32 cellular contexts compared by ENCODE assay signal in genomic region chr3:22012471-22012870, GRCh38.
DNase-seq lines count a peak whose midpoint lies in the region; ATAC-seq and TF ChIP-seq lines count a peak whose summit lies in the region.
"Had no signal": no experiment of that assay in that cellular context is flagged by ENCODE, and none has a peak within 500 bp of the region (broad histone marks: within the 10 kb centered on the region; RNA-seq: fewer than 3 reads in every experiment).

No MANE protein-coding gene starts in this region.

- H3K9ac ChIP-seq in fibroblast of lung (ENCODE audit: insufficient read depth, low read length), result no peak overlapping the region
- H3K9ac ChIP-seq in trophoblast cell (ENCODE audit: low read length), result no peak overlapping the region

- no peak overlapping the region for H2BK5ac ChIP-seq in trophoblast cell (ENCODE audit: low read depth, low read length, poor library complexity)

- no peak overlapping the region for H4K12ac ChIP-seq in trophoblast cell (ENCODE audit: low read depth, low read length)

- H3K14ac ChIP-seq in trophoblast cell (ENCODE audit: low read length), result no peak overlapping the region

- no peak overlapping the region for H3K4me2 ChIP-seq in fibroblast of lung (ENCODE audit: extremely low read depth, insufficient read depth, low read length)
- no peak overlapping the region for H3K4me2 ChIP-seq in trophoblast cell (ENCODE audit: low read length)
- H3K4me2 ChIP-seq: GM23338, hepatocyte had no signal

- H2AFZ ChIP-seq in fibroblast of lung (ENCODE audit: low read length) (no peak overlapping the region), trophoblast cell (ENCODE audit: insufficient read depth, low read length, poor library complexity) (no peak overlapping the region)
- H2AFZ ChIP-seq: GM23338, hepatocyte had no signal

- no peaks in the 10 kb centered on the region for H4K20me1 ChIP-seq in fibroblast of lung (ENCODE audit: control insufficient read depth, extremely low read depth, insufficient read depth, low read length)

- ATAC-seq in HG03139 (IDR thresholded peaks at IDR 0.05; ENCODE audit: unreplicated experiment), result no peak
- ATAC-seq: esophagus mucosa; gastroesophageal sphincter; GM12878; GM23338; natural killer cell treated with Interleukin-12 subunit alpha and Interleukin-12 subunit beta and Interleukin-15 and Interleukin-18, amount 100 ng/mL, for 72 hours; T-cell had no signal

- H3K4ac ChIP-seq in trophoblast cell (ENCODE audit: low read depth, low read length), result no peak overlapping the region

- no peak for TF ChIP-seq CTCF in fibroblast of lung (conservative IDR thresholded peaks at IDR 0.05 in 1 of 2, IDR thresholded peaks at IDR 0.05 in 1 of 2; ENCODE audit: low read depth in 1 of 2, low read length in 2 of 2)
- no peak for TF ChIP-seq CTCF in GM10266 (IDR thresholded peaks at IDR 0.05; ENCODE audit: control insufficient read depth, insufficient read depth, low read depth, missing control alignments)

- DNase-seq in EL (peak; percentile 11), NCI-H82 treated with DMSO at 0.1 percent for 48 hours (lab: John Stamatoyannopoulos, UW; ENCODE audit: unreplicated experiment) (peak; percentile 73), fibroblast of lung (ENCODE audit: low read depth in 2 of 2) (peak; percentile 1 to 5), trophoblast cell (peak; percentile 40 to 76), GM10266 (ENCODE audit: extremely low spot score) (no peak)
- DNase-seq in effector CD8-positive, alpha-beta T cell (lab: John Stamatoyannopoulos, UW), result no peak
- DNase-seq: activated CD4-positive, alpha-beta memory T cell treated with anti-CD3 and anti-CD28 coated beads for 36 hours; activated CD4-positive, CD25-positive, alpha-beta regulatory T cell treated with anti-CD3 and anti-CD28 coated beads, Interleukin-2, amount 50 U/mL, for 72 hours; activated CD8-positive, alpha-beta memory T cell treated with anti-CD3 and anti-CD28 coated beads, Interleukin-2, amount 50 U/mL, for 4 hours; activated naive CD4-positive, alpha-beta T cell treated with anti-CD3 and anti-CD28 coated beads, Interleukin-2, amount 10 ng/mL, durations not matched to agents 7 days and 5 days; amniotic stem cell; C1 segment of cervical spinal cord; COR-L47; DMS79; IMR-90; left ventricle myocardium inferior; midbrain; NCI-H1105; NCI-H187 treated with DMSO at 0.1 percent for 48 hours; NCI-H2171 treated with DMSO at 0.1 percent for 48 hours; NCI-H524 treated with DMSO at 0.1 percent for 48 hours; stimulated activated CD4-positive, alpha-beta T cell treated with anti-CD3 and anti-CD28 coated beads, Interleukin-2, amount 100 ng/mL, for 24 hours; T-cell; tibial artery had no signal

- no peak overlapping the region for H2BK12ac ChIP-seq in trophoblast cell (ENCODE audit: low read length)

- no peak overlapping the region for H2BK120ac ChIP-seq in trophoblast cell (ENCODE audit: insufficient read depth, low read length, poor library complexity)

- no peaks in the 10 kb centered on the region for H3K79me1 ChIP-seq in trophoblast cell (ENCODE audit: low read length)

- no peak overlapping the region for H2AK5ac ChIP-seq in trophoblast cell (ENCODE audit: low read length)

- H3K23ac ChIP-seq in trophoblast cell (ENCODE audit: low read length), result no peak overlapping the region

- no peaks in the 10 kb centered on the region for H3K27me3 ChIP-seq in fibroblast of lung (ENCODE audit: control insufficient read depth, insufficient read depth, low read length)
- H3K27me3 ChIP-seq in trophoblast cell (ENCODE audit: insufficient read depth, low read length), result no peaks in the 10 kb centered on the region
- H3K27me3 ChIP-seq: gastroesophageal sphincter, hepatocyte, tibial artery had no signal

- H3K79me2 ChIP-seq in fibroblast of lung (ENCODE audit: control insufficient read depth, insufficient read depth, low read length) (no peaks in the 10 kb centered on the region), trophoblast cell (ENCODE audit: control insufficient read depth, insufficient read depth, low read length, poor library complexity) (no peaks in the 10 kb centered on the region)
- H3K79me2 ChIP-seq: hepatocyte had no signal

- no peak overlapping the region for H4K91ac ChIP-seq in trophoblast cell (ENCODE audit: low read depth, low read length)

- H3K36me3 ChIP-seq in fibroblast of lung (ENCODE audit: control insufficient read depth, insufficient read depth, low read length) (no peaks in the 10 kb centered on the region), trophoblast cell (ENCODE audit: control insufficient read depth in 1 of 2, insufficient read depth in 2 of 2, low read length in 2 of 2) (no peaks in the 10 kb centered on the region)
- H3K36me3 ChIP-seq: gastroesophageal sphincter, left ventricle myocardium inferior, tibial artery had no signal

- H3K27ac ChIP-seq in fibroblast of lung (ENCODE audit: insufficient read depth, low read length), result no peak overlapping the region
- no peak overlapping the region for H3K27ac ChIP-seq in trophoblast cell (ENCODE audit: low read depth, low read length)
- H3K27ac ChIP-seq: coronary artery, gastroesophageal sphincter, hepatocyte, left ventricle myocardium inferior, tibial artery had no signal

- no peaks in the 10 kb centered on the region for H3K4me1 ChIP-seq in fibroblast of lung (ENCODE audit: control insufficient read depth, extremely low read depth, insufficient read depth, low read length)
- no peaks in the 10 kb centered on the region for H3K4me1 ChIP-seq in trophoblast cell (ENCODE audit: control insufficient read depth in 1 of 2, insufficient read depth in 2 of 2, low read length in 2 of 2)
- H3K4me1 ChIP-seq: gastroesophageal sphincter, left ventricle myocardium inferior, tibial artery had no signal

- H3K18ac ChIP-seq in trophoblast cell (ENCODE audit: low read length), result no peak overlapping the region

- no peak overlapping the region for H3K4me3 ChIP-seq in fibroblast of lung (replicated peaks in 1 of 4; ENCODE audit: control extremely low read depth in 1 of 4, insufficient read depth in 1 of 4, low read depth in 3 of 4, low read length in 4 of 4)
- H3K4me3 ChIP-seq in trophoblast cell (ENCODE audit: low read depth, low read length), result no peak overlapping the region
- H3K4me3 ChIP-seq: coronary artery, gastroesophageal sphincter, GM12878, GM23338, hepatocyte, left ventricle myocardium inferior, tibial artery had no signal

- H4K8ac ChIP-seq in trophoblast cell (ENCODE audit: low read depth, low read length), result no peak overlapping the region

- H3K9me3 ChIP-seq in fibroblast of lung (ENCODE audit: control insufficient read depth, insufficient read depth, low read depth, low read length) (no peaks in the 10 kb centered on the region), trophoblast cell (ENCODE audit: insufficient read depth, low read depth, low read length) (no peaks in the 10 kb centered on the region)
- H3K9me3 ChIP-seq: gastroesophageal sphincter, left ventricle myocardium inferior, tibial artery had no signal

Comparison
In these comparisons a context has a peak if more than half of its experiments do, and no peak if none do; other contexts are left out.
1. DNase-seq: peak in EL (single experiment), NCI-H82 treated with DMSO at 0.1 percent for 48 hours (single experiment), fibroblast of lung (2 of 2) and trophoblast cell (2 of 2); none in GM10266 (single experiment) and effector CD8-positive, alpha-beta T cell (single experiment).